Comparison of ENCODE assay signal across 6 cellular contexts in the genomic region with DNA sequence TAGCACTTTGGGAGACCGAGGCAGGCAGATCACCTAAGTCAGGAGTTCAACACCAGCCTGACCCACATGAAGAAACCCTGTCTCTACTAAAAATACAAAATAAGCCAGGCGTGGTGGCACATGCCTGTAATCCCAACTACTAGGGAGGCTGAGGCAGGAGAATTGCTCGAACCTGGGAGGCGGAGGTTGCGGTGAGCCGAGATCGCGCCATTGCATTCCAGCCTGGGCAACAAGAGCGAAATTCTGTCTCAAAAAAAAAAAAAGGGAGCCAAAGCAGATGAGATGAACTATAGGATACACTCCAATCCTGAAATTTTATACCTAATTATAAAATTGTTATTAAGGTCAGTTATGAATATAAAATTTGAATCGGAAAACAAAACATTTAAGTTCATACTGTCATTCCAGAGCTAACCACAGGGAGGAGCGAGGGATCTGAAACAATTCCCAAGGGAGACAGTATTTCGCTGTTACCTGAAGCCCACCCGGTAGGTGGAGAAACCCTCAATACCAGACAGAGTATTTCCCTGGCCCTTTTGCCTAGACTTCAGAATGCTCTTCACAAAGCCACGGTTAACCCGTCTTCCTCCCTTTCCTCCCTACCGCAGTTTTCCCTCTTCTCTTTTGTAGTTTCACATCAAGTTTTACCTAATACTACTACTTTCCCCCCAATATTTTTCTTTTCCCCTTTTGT. TPM values are rescaled to one million over a fixed set of nuclear protein-coding genes. Genes with fewer than 3 reads are reported as not detected.
DNase-seq lines count a peak whose midpoint lies in the region; ATAC-seq and TF ChIP-seq lines count a peak whose summit lies in the region.

No MANE protein-coding gene starts in this region.

- peaks cover 6% of the 10 kb centered on the region for H3K36me3 Mint-ChIP-seq in activated naive CD4-positive, alpha-beta T cell treated with anti-CD3 and anti-CD28 coated beads, Interleukin-2, amount 50 U/mL, for 24 hours

- H3K36me3 ChIP-seq in subcutaneous abdominal adipose tissue (ENCODE audit: control insufficient read depth in 5 of 5, insufficient read depth in 5 of 5, low read length in 5 of 5): peaks cover 0 to 5% (median 3%) of the 10 kb centered on the region in 5 donors

- peak overlapping the region; percentile 89 for H3K27ac Mint-ChIP-seq in activated naive CD4-positive, alpha-beta T cell treated with anti-CD3 and anti-CD28 coated beads, Interleukin-2, amount 50 U/mL, for 24 hours

- H3K4me1 Mint-ChIP-seq in activated naive CD4-positive, alpha-beta T cell treated with anti-CD3 and anti-CD28 coated beads, Interleukin-2, amount 50 U/mL, for 24 hours: peaks cover 48% of the 10 kb centered on the region

- H3K4me1 ChIP-seq in subcutaneous abdominal adipose tissue (ENCODE audit: control insufficient read depth in 5 of 5, insufficient read depth in 5 of 5, low read length in 5 of 5): peaks cover 0 to 23% (median 20%) of the 10 kb centered on the region in 5 donors

- H3K9me3 ChIP-seq in subcutaneous abdominal adipose tissue (ENCODE audit: control insufficient read depth in 5 of 5, low read length in 5 of 5): no peaks in the 10 kb centered on the region

- no peak for DNase-seq in activated naive CD4-positive, alpha-beta T cell treated with Interleukin-2 at 50 U/mL for 16 hours
- DNase-seq in fibroblast of villous mesenchyme (ENCODE audit: low read depth): peak; percentile 62

- no peaks in the 10 kb centered on the region for H3K27me3 ChIP-seq in subcutaneous abdominal adipose tissue (ENCODE audit: control insufficient read depth in 5 of 5, insufficient read depth in 4 of 5, low read length in 5 of 5)

- peak; percentile 70 for TF ChIP-seq CTCF in fibroblast of villous mesenchyme (IDR thresholded peaks at IDR 0.05; ENCODE audit: insufficient read depth, low read depth, low read length)

- H3K4me3 ChIP-seq in fibroblast of villous mesenchyme (ENCODE audit: low read depth, low read length): peak overlapping the region; percentile 97
- peak overlapping the region; percentile 44 to 94 (median 91) for H3K4me3 ChIP-seq in subcutaneous abdominal adipose tissue (ENCODE audit: low read depth in 1 of 5, low read length in 5 of 5)

- peaks cover 2% of the 10 kb centered on the region for H3K27me3 Mint-ChIP-seq in activated naive CD4-positive, alpha-beta T cell treated with anti-CD3 and anti-CD28 coated beads, Interleukin-2, amount 50 U/mL, for 24 hours

- H3K4me3 Mint-ChIP-seq in activated naive CD4-positive, alpha-beta T cell treated with anti-CD3 and anti-CD28 coated beads, Interleukin-2, amount 50 U/mL, for 24 hours: peak overlapping the region; percentile 96

- no peaks in the 10 kb centered on the region for H3K9me3 Mint-ChIP-seq in activated naive CD4-positive, alpha-beta T cell treated with anti-CD3 and anti-CD28 coated beads, Interleukin-2, amount 50 U/mL, for 24 hours

- H3K27ac ChIP-seq in subcutaneous abdominal adipose tissue (ENCODE audit: low read depth, low read length): peak overlapping the region; percentile 90

- ATAC-seq in GM18502 (IDR thresholded peaks at IDR 0.05; ENCODE audit: poor library complexity, unreplicated experiment): no peak

- H3K9ac ChIP-seq in subcutaneous abdominal adipose tissue (ENCODE audit: low read length in 5 of 5): peak overlapping the region in 4 of 5 donors; percentile 92 to 97 (median 94)

TF ChIP-seq in PFSK-1, 5 proteins besides CTCF, POLR2A, EP300 and RAD21:
- TF ChIP-seq POLR2AphosphoS5 (IDR thresholded peaks at IDR 0.05; ENCODE audit: low read depth, low read length): peak; percentile 46
- TF ChIP-seq, protein P1, sequence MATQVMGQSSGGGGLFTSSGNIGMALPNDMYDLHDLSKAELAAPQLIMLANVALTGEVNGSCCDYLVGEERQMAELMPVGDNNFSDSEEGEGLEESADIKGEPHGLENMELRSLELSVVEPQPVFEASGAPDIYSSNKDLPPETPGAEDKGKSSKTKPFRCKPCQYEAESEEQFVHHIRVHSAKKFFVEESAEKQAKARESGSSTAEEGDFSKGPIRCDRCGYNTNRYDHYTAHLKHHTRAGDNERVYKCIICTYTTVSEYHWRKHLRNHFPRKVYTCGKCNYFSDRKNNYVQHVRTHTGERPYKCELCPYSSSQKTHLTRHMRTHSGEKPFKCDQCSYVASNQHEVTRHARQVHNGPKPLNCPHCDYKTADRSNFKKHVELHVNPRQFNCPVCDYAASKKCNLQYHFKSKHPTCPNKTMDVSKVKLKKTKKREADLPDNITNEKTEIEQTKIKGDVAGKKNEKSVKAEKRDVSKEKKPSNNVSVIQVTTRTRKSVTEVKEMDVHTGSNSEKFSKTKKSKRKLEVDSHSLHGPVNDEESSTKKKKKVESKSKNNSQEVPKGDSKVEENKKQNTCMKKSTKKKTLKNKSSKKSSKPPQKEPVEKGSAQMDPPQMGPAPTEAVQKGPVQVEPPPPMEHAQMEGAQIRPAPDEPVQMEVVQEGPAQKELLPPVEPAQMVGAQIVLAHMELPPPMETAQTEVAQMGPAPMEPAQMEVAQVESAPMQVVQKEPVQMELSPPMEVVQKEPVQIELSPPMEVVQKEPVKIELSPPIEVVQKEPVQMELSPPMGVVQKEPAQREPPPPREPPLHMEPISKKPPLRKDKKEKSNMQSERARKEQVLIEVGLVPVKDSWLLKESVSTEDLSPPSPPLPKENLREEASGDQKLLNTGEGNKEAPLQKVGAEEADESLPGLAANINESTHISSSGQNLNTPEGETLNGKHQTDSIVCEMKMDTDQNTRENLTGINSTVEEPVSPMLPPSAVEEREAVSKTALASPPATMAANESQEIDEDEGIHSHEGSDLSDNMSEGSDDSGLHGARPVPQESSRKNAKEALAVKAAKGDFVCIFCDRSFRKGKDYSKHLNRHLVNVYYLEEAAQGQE (IDR thresholded peaks at IDR 0.05; ENCODE audit: insufficient read depth in 1 of 2, low read depth in 2 of 2, low read length in 2 of 2): no peak

RNA-seq across cellular contexts. Expression of a gene that starts 1.4 kb away (rescaled TPM):
- polyA plus RNA-seq in PFSK-1 (2012; ENCODE audit: insufficient read length, low read depth): 174 TPM
- total RNA-seq in fibroblast of villous mesenchyme: 60.6 and 63.9 TPM in 2 replicates

RNA-seq across cellular contexts. Expression of a gene that starts 20.5 kb away (rescaled TPM):
- 148 TPM for polyA plus RNA-seq in PFSK-1 (2012; ENCODE audit: insufficient read length, low read depth)
- 110 and 125 TPM in 2 replicates for total RNA-seq in fibroblast of villous mesenchyme

RNA-seq across cellular contexts. Expression of a gene that starts 27.4 kb away (rescaled TPM):
- 36.4 TPM for polyA plus RNA-seq in PFSK-1 (2012; ENCODE audit: insufficient read length, low read depth)
- total RNA-seq in fibroblast of villous mesenchyme: 11.7 and 11.9 TPM in 2 replicates

RNA-seq across cellular contexts. Expression of a gene that starts 34.2 kb away (rescaled TPM):
- 0.84 TPM for polyA plus RNA-seq in PFSK-1 (2012; ENCODE audit: insufficient read length, low read depth)
- not detected in 2 replicates for total RNA-seq in fibroblast of villous mesenchyme

RNA-seq across cellular contexts. Expression of a gene that starts 37.5 kb away (rescaled TPM):
- polyA plus RNA-seq in PFSK-1 (2012; ENCODE audit: insufficient read length, low read depth): 143 TPM
- 166 and 169 TPM in 2 replicates for total RNA-seq in fibroblast of villous mesenchyme
